ENCODE assay signal across 9 cellular contexts in genomic region chr12:123151679-123152454, GRCh38. TPM values are rescaled to one million over a fixed set of nuclear protein-coding genes. Genes with fewer than 3 reads are reported as not detected.
DNase-seq lines count a peak whose midpoint lies in the region; ATAC-seq, FAIRE-seq and TF ChIP-seq lines count a peak whose summit lies in the region.
"Had no signal": no experiment of that assay in that cellular context is flagged by ENCODE, and none has a peak within 500 bp of the region (broad histone marks: within the 10 kb centered on the region; RNA-seq: fewer than 3 reads in every experiment).

No MANE protein-coding gene starts in this region.

- in situ Hi-C loops in Panc1 (cut with HindIII; ENCODE audit: low pct_unique_long_range_greater_than_20kb, low sequenced_read_pairs) = no loop called here

- peak overlapping the region; percentile 56 for H3K4me3 ChIP-seq in GM06990 (replicated peaks; ENCODE audit: low read depth, low read length)
- H3K4me3 ChIP-seq in Panc1 (ENCODE audit: low read depth in 2 of 2, low read length in 2 of 2) = peak overlapping the region; percentile 62 to 67
- peak overlapping the region; percentile 67 to 71 for H3K4me3 ChIP-seq in esophagus (ENCODE audit: low read depth in 1 of 2, low read length in 2 of 2)
- H3K4me3 ChIP-seq in prostate gland = peak overlapping the region; percentile 70 to 73

- H3K27ac ChIP-seq in Panc1 (ENCODE audit: low read length) (peak overlapping the region; percentile 73), esophagus (ENCODE audit: low read depth in 2 of 2, low read length in 1 of 2) (peak overlapping the region; percentile 71 to 86), prostate gland (peak overlapping the region; percentile 87 to 89)

- TF ChIP-seq POLR2A in prostate gland (IDR thresholded peaks at IDR 0.05) = no peak

- POLR2A ChIA-PET in Panc1 (lab: Charles Lee) = interaction anchor here (0.5 to 0.6 kb wide), 2 partner anchors 131 to 133 kb away, joined by 5 to 16 read pairs; no protein-coding TSS in a partner anchor

- FAIRE-seq in frontal cortex (lab: Jason Lieb, UNC) = no peak

- 74 to 76% methylated on average over 24 of the region's 24 CpGs for WGBS in esophagus, 2 donors
- 70% methylated on average over 24 of the region's 24 CpGs for WGBS in prostate gland

- intact Hi-C loops in Panc1 (cut with micrococcal nuclease; ENCODE audit: unreplicated experiment) = loop anchor here (5.0 kb wide), 1 partner anchor 110 kb away; no protein-coding TSS in a partner anchor
- intact Hi-C loops in prostate gland (cut with DNase I) = loop anchor here (1.0 to 5.0 kb wide), 3 partner anchors 81 to 170 kb away; partner anchors contain the start of genes ARL6IP4, MPHOSPH9 and MTRFR

- CTCF ChIA-PET in Panc1 (lab: Charles Lee) = interaction anchor here (0.6 to 0.8 kb wide), 2 partner anchors 109 to 184 kb away, joined by 4 to 9 read pairs; no protein-coding TSS in a partner anchor

- H3K27me3 ChIP-seq in GM06990 (replicated peaks; ENCODE audit: control insufficient read depth, insufficient read depth, low read length) (0 out of 2 replicates have a peak, but pooled peaks cover 1% of the 10 kb centered on the region), Panc1 (ENCODE audit: control insufficient read depth, insufficient read depth, low read length) (no peaks in the 10 kb centered on the region), esophagus (ENCODE audit: control insufficient read depth in 1 of 2, insufficient read depth in 2 of 2, low read length in 2 of 2) (no peaks in the 10 kb centered on the region), prostate gland (replicated peaks; ENCODE audit: insufficient read depth) (no peaks in the 10 kb centered on the region)

- H3K4me1 ChIP-seq in Panc1 (ENCODE audit: control insufficient read depth, insufficient read depth, low read length) = peaks cover 32% of the 10 kb centered on the region
- H3K4me1 ChIP-seq in esophagus (ENCODE audit: control insufficient read depth in 2 of 2, insufficient read depth in 2 of 2, low read length in 1 of 2) = peaks cover 0 to 3% of the 10 kb centered on the region in 2 donors
- peaks cover 6% of the 10 kb centered on the region for H3K4me1 ChIP-seq in prostate gland (replicated peaks)

- H3K9me3 ChIP-seq in Panc1 (ENCODE audit: control insufficient read depth, insufficient read depth, low read depth, low read length) = no peaks in the 10 kb centered on the region
- H3K9me3 ChIP-seq in esophagus (ENCODE audit: control insufficient read depth in 2 of 2, insufficient read depth in 1 of 2, low read depth in 1 of 2, low read length in 1 of 2) = no peaks in the 10 kb centered on the region
- H3K9me3 ChIP-seq in prostate gland = no peaks in the 10 kb centered on the region

- ATAC-seq in Panc1 = peak; percentile 11

- H3K36me3 ChIP-seq in GM06990 (ENCODE audit: control insufficient read depth, insufficient read depth, low read length) (peaks cover 2% of the 10 kb centered on the region; the same call in 1 of the 2 replicates), Panc1 (ENCODE audit: control insufficient read depth, insufficient read depth, low read length) (peaks cover 11% of the 10 kb centered on the region), esophagus (ENCODE audit: control insufficient read depth in 2 of 2, insufficient read depth in 2 of 2, low read length in 1 of 2) (no peaks in the 10 kb centered on the region), prostate gland (no peaks in the 10 kb centered on the region)

- DNase-seq in GM06990 (ENCODE audit: extremely low read depth, insufficient read length) (no peak), Panc1 (ENCODE audit: low read depth, low spot score) (no peak), prostate gland (ENCODE audit: low spot score) (no peak), NCI-H446 (lab: John Stamatoyannopoulos, UW) (no peak), frontal cortex (ENCODE audit: low spot score in 2 of 2) (no peak), pons (ENCODE audit: low spot score) (no peak)
- no peak for DNase-seq in activated CD8-positive, alpha-beta memory T cell treated with anti-CD3 and anti-CD28 coated beads, Interleukin-2, amount 50 U/mL, for 48 hours
- DNase-seq: NCI-H1436 treated with DMSO at 0.1 percent for 48 hours had no signal

- TF ChIP-seq CTCF in GM06990 (IDR thresholded peaks at IDR 0.05; ENCODE audit: insufficient read depth, low read length, poor library complexity, severe bottlenecking) (no peak), Panc1 (IDR thresholded peaks at IDR 0.05) (no peak), prostate gland (IDR thresholded peaks at IDR 0.05) (no peak)

- BruUV-seq in Panc1 (replicated peaks; lab: Mats Ljungman, UMichigan) = no TSS peak

RNA-seq across cellular contexts. Expression of gene PITPNM2, which starts 1.0 kb away (rescaled TPM):
- 26.4 TPM for total RNA-seq in Panc1 (2021; ENCODE audit: unreplicated experiment)
- polyA plus RNA-seq in Panc1 (2012; ENCODE audit: insufficient read length) = 25.3 TPM
- polyA plus RNA-seq in esophagus = 1 to 10 TPM; 4.1 to 7.8 TPM
- total RNA-seq in prostate gland = 10 to 100 TPM in 1 of 2 donors, 1 to 10 TPM in 1; 2.4 to 15.7 TPM
- total RNA-seq in frontal cortex = 4.9 TPM
